In the genomic region with DNA sequence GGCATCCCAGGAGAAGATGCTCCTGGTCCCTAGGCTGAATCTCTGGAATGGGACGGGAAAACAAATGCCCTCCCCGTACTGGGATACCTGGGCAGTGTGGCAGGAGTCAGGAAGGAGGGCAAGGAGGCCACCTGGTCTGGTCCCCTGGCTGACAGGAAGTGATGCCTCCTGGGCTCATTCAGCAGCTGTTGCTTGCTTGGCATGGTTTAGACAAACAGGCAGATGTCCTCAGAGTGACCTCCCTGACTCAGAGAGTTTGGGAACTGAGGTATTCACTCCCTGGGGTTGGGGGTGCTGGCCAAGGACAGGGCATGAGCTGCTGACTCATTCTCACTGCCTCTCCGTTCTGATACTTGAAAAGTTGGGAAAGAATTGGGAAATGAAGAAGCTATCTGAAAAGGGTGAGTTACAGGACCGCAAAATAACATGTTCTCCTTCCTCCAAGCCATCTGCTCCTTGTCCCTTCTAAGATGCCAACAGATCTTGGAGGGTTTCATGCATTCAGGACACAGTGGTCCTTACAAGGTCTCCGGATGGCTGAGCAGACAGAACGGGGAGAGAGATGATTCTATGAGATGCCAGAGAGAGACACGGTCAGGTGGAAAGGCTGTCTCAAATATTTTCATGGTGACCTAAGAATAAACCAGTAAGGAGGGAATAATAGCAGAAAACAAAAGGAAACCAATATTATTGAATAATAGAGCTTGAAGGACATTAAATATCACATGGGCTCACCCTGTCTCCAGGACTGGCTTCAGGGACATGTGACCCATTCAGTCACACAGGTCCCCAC, we compare ENCODE assay signal across 1 cellular context.
TF ChIP-seq lines count a peak whose summit lies in the region.

No MANE protein-coding gene starts in this region.

TF ChIP-seq in H1, 55 proteins besides CTCF, POLR2A, EP300 and RAD21 (continued from another document):
- TF ChIP-seq, protein P1, sequence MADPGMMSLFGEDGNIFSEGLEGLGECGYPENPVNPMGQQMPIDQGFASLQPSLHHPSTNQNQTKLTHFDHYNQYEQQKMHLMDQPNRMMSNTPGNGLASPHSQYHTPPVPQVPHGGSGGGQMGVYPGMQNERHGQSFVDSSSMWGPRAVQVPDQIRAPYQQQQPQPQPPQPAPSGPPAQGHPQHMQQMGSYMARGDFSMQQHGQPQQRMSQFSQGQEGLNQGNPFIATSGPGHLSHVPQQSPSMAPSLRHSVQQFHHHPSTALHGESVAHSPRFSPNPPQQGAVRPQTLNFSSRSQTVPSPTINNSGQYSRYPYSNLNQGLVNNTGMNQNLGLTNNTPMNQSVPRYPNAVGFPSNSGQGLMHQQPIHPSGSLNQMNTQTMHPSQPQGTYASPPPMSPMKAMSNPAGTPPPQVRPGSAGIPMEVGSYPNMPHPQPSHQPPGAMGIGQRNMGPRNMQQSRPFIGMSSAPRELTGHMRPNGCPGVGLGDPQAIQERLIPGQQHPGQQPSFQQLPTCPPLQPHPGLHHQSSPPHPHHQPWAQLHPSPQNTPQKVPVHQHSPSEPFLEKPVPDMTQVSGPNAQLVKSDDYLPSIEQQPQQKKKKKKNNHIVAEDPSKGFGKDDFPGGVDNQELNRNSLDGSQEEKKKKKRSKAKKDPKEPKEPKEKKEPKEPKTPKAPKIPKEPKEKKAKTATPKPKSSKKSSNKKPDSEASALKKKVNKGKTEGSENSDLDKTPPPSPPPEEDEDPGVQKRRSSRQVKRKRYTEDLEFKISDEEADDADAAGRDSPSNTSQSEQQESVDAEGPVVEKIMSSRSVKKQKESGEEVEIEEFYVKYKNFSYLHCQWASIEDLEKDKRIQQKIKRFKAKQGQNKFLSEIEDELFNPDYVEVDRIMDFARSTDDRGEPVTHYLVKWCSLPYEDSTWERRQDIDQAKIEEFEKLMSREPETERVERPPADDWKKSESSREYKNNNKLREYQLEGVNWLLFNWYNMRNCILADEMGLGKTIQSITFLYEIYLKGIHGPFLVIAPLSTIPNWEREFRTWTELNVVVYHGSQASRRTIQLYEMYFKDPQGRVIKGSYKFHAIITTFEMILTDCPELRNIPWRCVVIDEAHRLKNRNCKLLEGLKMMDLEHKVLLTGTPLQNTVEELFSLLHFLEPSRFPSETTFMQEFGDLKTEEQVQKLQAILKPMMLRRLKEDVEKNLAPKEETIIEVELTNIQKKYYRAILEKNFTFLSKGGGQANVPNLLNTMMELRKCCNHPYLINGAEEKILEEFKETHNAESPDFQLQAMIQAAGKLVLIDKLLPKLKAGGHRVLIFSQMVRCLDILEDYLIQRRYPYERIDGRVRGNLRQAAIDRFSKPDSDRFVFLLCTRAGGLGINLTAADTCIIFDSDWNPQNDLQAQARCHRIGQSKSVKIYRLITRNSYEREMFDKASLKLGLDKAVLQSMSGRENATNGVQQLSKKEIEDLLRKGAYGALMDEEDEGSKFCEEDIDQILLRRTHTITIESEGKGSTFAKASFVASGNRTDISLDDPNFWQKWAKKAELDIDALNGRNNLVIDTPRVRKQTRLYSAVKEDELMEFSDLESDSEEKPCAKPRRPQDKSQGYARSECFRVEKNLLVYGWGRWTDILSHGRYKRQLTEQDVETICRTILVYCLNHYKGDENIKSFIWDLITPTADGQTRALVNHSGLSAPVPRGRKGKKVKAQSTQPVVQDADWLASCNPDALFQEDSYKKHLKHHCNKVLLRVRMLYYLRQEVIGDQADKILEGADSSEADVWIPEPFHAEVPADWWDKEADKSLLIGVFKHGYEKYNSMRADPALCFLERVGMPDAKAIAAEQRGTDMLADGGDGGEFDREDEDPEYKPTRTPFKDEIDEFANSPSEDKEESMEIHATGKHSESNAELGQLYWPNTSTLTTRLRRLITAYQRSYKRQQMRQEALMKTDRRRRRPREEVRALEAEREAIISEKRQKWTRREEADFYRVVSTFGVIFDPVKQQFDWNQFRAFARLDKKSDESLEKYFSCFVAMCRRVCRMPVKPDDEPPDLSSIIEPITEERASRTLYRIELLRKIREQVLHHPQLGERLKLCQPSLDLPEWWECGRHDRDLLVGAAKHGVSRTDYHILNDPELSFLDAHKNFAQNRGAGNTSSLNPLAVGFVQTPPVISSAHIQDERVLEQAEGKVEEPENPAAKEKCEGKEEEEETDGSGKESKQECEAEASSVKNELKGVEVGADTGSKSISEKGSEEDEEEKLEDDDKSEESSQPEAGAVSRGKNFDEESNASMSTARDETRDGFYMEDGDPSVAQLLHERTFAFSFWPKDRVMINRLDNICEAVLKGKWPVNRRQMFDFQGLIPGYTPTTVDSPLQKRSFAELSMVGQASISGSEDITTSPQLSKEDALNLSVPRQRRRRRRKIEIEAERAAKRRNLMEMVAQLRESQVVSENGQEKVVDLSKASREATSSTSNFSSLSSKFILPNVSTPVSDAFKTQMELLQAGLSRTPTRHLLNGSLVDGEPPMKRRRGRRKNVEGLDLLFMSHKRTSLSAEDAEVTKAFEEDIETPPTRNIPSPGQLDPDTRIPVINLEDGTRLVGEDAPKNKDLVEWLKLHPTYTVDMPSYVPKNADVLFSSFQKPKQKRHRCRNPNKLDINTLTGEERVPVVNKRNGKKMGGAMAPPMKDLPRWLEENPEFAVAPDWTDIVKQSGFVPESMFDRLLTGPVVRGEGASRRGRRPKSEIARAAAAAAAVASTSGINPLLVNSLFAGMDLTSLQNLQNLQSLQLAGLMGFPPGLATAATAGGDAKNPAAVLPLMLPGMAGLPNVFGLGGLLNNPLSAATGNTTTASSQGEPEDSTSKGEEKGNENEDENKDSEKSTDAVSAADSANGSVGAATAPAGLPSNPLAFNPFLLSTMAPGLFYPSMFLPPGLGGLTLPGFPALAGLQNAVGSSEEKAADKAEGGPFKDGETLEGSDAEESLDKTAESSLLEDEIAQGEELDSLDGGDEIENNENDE (IDR thresholded peaks at IDR 0.05; ENCODE audit: insufficient replicate concordance, low read length) = no peak
- TF ChIP-seq SIN3A (conservative IDR thresholded peaks at IDR 0.05 in 1 of 2, IDR thresholded peaks at IDR 0.05 in 1 of 2; ENCODE audit: low read depth in 1 of 2, low read length in 2 of 2) (no peak), RNF2 (IDR thresholded peaks at IDR 0.05; ENCODE audit: borderline replicate concordance, low read depth, low read length, missing control alignments, poor library complexity, severe bottlenecking) (no peak), ZNF274 (IDR thresholded peaks at IDR 0.05; ENCODE audit: borderline replicate concordance, extremely low read depth, low read length) (no peak), JUN (IDR thresholded peaks at IDR 0.05; ENCODE audit: low read depth, low read length) (no peak), SIRT6 (IDR thresholded peaks at IDR 0.05; ENCODE audit: low read length) (no peak), CHD2 (IDR thresholded peaks at IDR 0.05; ENCODE audit: low read length) (no peak), FOSL1 (IDR thresholded peaks at IDR 0.05; ENCODE audit: insufficient read depth, low read depth, low read length) (no peak)
